11 cellular contexts compared by ENCODE assay signal in the genomic region with DNA sequence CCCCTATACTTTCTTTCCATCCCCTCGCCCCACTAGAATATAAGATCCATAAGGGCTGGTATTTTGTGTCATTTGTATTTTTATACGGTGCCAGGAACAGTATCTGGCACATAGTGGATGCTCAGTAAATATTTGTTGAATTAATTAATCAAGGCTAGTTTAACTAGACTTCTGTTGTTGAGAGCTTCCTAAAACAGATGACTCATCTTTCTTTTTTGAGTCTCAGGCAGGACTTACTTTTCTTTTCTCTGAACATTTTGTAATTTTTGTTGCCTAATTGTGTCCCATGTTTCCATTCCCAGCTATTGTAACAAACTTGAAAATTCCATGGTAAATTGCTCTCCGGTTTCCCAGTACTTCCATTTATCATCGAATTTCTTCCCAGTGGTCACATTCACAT. TPM values are rescaled to one million over a fixed set of nuclear protein-coding genes. Genes with fewer than 3 reads are reported as not detected.
A peak's percentile ranks its signal among the peaks of the same experiment; 100 is the strongest.
DNase-seq lines count a peak whose midpoint lies in the region; ATAC-seq and TF ChIP-seq lines count a peak whose summit lies in the region.
"Had no signal": no experiment of that assay in that cellular context is flagged by ENCODE, and none has a peak within 500 bp of the region (broad histone marks: within the 10 kb centered on the region; RNA-seq: fewer than 3 reads in every experiment).

No MANE protein-coding gene starts in this region.

- H3K27ac ChIP-seq in MM.1S (ENCODE audit: low read length) (no peak overlapping the region), testis (peak overlapping the region; percentile 61 to 71)

- intact Hi-C loops in testis (cut with DNase I; ENCODE audit: low total_unique reads), result no loop called here

- H3K79me2 ChIP-seq in MM.1S (ENCODE audit: low read length), result peaks cover 99% of the 10 kb centered on the region

- H2AFZ ChIP-seq in MM.1S (ENCODE audit: low read length), result no peak overlapping the region

- H3K9me3 ChIP-seq in MM.1S (replicated peaks; ENCODE audit: insufficient read depth, low read length) (no peaks in the 10 kb centered on the region), testis (no peaks in the 10 kb centered on the region)
- H3K9me3 ChIP-seq: spleen had no signal

- ATAC-seq in left lobe of liver, result peak; percentile 23

- no peak for TF ChIP-seq POLR2A in testis (IDR thresholded peaks at IDR 0.05)

- H3K4me3 ChIP-seq in MM.1S (ENCODE audit: low read length) (no peak overlapping the region), cardiac fibroblast (replicated peaks in 1 of 2; ENCODE audit: low read depth in 2 of 2, low read length in 2 of 2) (no peak overlapping the region), testis (no peak overlapping the region)
- H3K4me3 ChIP-seq: spleen had no signal

- H3K4me1 ChIP-seq in MM.1S (ENCODE audit: low read length), result peaks cover 24% of the 10 kb centered on the region
- H3K4me1 ChIP-seq in testis, result peaks cover 12% of the 10 kb centered on the region

- no peaks in the 10 kb centered on the region for H3K9me2 ChIP-seq in MM.1S (replicated peaks; ENCODE audit: insufficient read depth, low read length)

- no peaks in the 10 kb centered on the region; the same call in 1 of the 2 replicates for H3K36me3 ChIP-seq in MM.1S (replicated peaks; ENCODE audit: insufficient read depth, low read length)
- no peaks in the 10 kb centered on the region for H3K36me3 ChIP-seq in testis (ENCODE audit: low read depth, missing control alignments)

- 0 out of 2 replicates have a peak, but pooled peaks cover 8% of the 10 kb centered on the region for H3F3A ChIP-seq in MM.1S (ENCODE audit: insufficient read depth, low read length)

- H3K9ac ChIP-seq in MM.1S (ENCODE audit: low read length), result no peak overlapping the region

- peak overlapping the region; percentile 4; the same call in 1 of the 2 replicates for H3K4me2 ChIP-seq in MM.1S (ENCODE audit: low read depth, low read length)

- TF ChIP-seq CTCF in MM.1S (IDR thresholded peaks at IDR 0.05; ENCODE audit: low read length), result no peak
- no peak for TF ChIP-seq CTCF in cardiac fibroblast (IDR thresholded peaks at IDR 0.05; ENCODE audit: low read depth, low read length)
- TF ChIP-seq CTCF in testis (IDR thresholded peaks at IDR 0.05), result no peak

- 44 to 45% methylated on average over 4 of the region's 4 CpGs for WGBS in testis, 2 donors

- peaks cover 24% of the 10 kb centered on the region for H4K20me1 ChIP-seq in MM.1S (ENCODE audit: insufficient read depth, low read length)

- H3K27me3 ChIP-seq in MM.1S (replicated peaks; ENCODE audit: insufficient read depth, low read length), result no peaks in the 10 kb centered on the region
- H3K27me3 ChIP-seq in testis, result no peaks in the 10 kb centered on the region
- H3K27me3 ChIP-seq: spleen had no signal

- DNase-seq in MM.1S (no peak), cardiac fibroblast (ENCODE audit: low read depth in 2 of 2) (peak; percentile 69 to 77), left lobe of liver (ENCODE audit: low spot score) (no peak), testis (no peak), MV-4-11 (lab: John Stamatoyannopoulos, UW) (no peak)
- DNase-seq in stimulated activated naive CD4-positive, alpha-beta T cell (lab: John Stamatoyannopoulos, UW), result no peak
- no peak for DNase-seq in activated CD4-positive, alpha-beta T cell treated with anti-CD3 and anti-CD28 coated beads for 4 hours
- DNase-seq: activated effector memory CD4-positive, alpha-beta T cell treated with anti-CD3 and anti-CD28 coated beads, Interleukin-2, amount 50 U/mL, for 16 hours; DND-41; NK-92 treated with Interleukin-12 subunit alpha and Interleukin-12 subunit beta, amount 100 ng/mL, for 24 hours; spleen had no signal

RNA-seq across cellular contexts. Expression of gene STK38L, which starts 16.7 kb away (rescaled TPM):
- total RNA-seq in left lobe of liver (7.7 TPM), testis (10 to 100 TPM; 41.5 to 43.1 TPM)
- polyA plus RNA-seq in testis (ENCODE audit: insufficient read depth, low read depth, low replicate concordance), result 19.3 TPM

Comparison
In these comparisons a context has a peak if more than half of its experiments do, and no peak if none do; other contexts are left out.
1. DNase-seq: peak in cardiac fibroblast (2 of 2); none in MM.1S (single experiment), left lobe of liver (single experiment), testis (single experiment), MV-4-11 (single experiment), stimulated activated naive CD4-positive, alpha-beta T cell (0 of 6) and activated CD4-positive, alpha-beta T cell treated with anti-CD3 and anti-CD28 coated beads for 4 hours (0 of 2).